11 cellular contexts compared by ENCODE assay signal in the genomic region with DNA sequence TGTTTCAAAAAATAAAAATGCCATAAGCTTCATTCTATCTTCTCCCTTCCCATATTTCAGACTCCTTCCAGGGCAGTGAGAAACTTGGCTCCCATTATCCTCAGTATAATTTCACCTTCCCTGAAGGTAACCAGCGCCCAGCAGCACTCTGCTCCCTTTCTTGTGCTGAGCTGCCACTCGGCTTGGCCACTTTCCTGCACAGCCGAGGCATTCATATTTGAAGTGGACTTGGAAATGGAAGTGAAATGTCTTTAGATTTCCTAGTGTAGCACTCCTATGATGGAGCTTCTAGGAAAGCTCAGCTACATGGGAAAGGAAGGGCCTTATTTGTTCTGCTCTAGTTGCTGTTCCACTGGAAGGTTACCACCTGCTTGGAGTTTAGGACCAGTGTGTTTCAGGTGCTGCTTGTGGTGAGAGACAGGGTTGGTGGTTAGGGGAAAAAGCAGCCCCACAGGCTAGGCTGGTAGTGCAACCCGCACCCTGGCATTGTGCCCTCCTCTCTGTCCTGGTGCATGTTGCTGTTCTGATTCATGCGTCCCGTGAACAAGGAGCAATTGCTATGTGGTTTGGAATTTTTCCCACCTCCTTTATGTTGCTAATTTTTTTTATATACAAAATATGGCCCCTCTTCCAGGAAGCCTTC. TPM values are rescaled to one million over a fixed set of nuclear protein-coding genes. Genes with fewer than 3 reads are reported as not detected.
A peak's percentile ranks its signal among the peaks of the same experiment; 100 is the strongest.
DNase-seq lines count a peak whose midpoint lies in the region; ATAC-seq and TF ChIP-seq lines count a peak whose summit lies in the region.
"Had no signal": no experiment of that assay in that cellular context is flagged by ENCODE, and none has a peak within 500 bp of the region (broad histone marks: within the 10 kb centered on the region; RNA-seq: fewer than 3 reads in every experiment).

No MANE protein-coding gene starts in this region.

- H3K27me3 ChIP-seq in H9 (ENCODE audit: insufficient read depth, low read length) (no peaks in the 10 kb centered on the region), esophagus muscularis mucosa (no peaks in the 10 kb centered on the region)
- H3K27me3 ChIP-seq: uterus had no signal

- H3K4me2 ChIP-seq in H9 (ENCODE audit: insufficient read depth, insufficient read length, low read length), result no peak overlapping the region

- H3K14ac ChIP-seq in H9 (ENCODE audit: insufficient read depth, low read length), result no peak overlapping the region

- peak overlapping the region; percentile 50 to 88 (median 85); a peak in 4 of 7 replicates for H3K27ac Mint-ChIP-seq in H9
- H3K27ac Mint-ChIP-seq in MCF 10A (ENCODE audit: low read depth, unreplicated experiment), result peak overlapping the region; percentile 14
- peak overlapping the region; percentile 48 for H3K27ac Mint-ChIP-seq in memory B cell

- no peak for ATAC-seq in memory B cell (ENCODE audit: low read depth)
- no peak for ATAC-seq in GM18505 (IDR thresholded peaks at IDR 0.05; ENCODE audit: unreplicated experiment)

- no peak overlapping the region for H4K5ac ChIP-seq in H9 (ENCODE audit: insufficient read length, low read depth, low read length)

- H4K8ac ChIP-seq in H9 (replicated peaks; ENCODE audit: insufficient read length, low read depth, low read length), result no peak overlapping the region

- H3T11ph ChIP-seq in H9 (ENCODE audit: low read length), result no peak overlapping the region

- H3K4me1 Mint-ChIP-seq in H9 (peaks cover 2 to 3% of the 10 kb centered on the region in 2 experiments; a peak in 2 of 4 replicates), MCF 10A (ENCODE audit: insufficient read depth, unreplicated experiment) (peaks cover 22% of the 10 kb centered on the region), memory B cell (peaks cover 10% of the 10 kb centered on the region)

- no peaks in the 10 kb centered on the region for H3K79me1 ChIP-seq in H9 (ENCODE audit: insufficient read depth, low read depth, low read length, poor library complexity, severe bottlenecking)

- TF ChIP-seq POLR2A in GM18505 (IDR thresholded peaks at IDR 0.05; ENCODE audit: borderline replicate concordance, extremely low read depth, insufficient read depth, insufficient read length) (no peak), esophagus muscularis mucosa (IDR thresholded peaks at IDR 0.05; ENCODE audit: low read depth) (no peak)

- no peak overlapping the region for H3K56ac ChIP-seq in H9 (ENCODE audit: insufficient read length, low read depth, low read length)

- no peak overlapping the region for H2BK20ac ChIP-seq in H9 (ENCODE audit: low read depth, low read length, poor library complexity, severe bottlenecking)

- TF ChIP-seq CTCF in H9 (conservative IDR thresholded peaks at IDR 0.05) (no peak), MCF 10A (IDR thresholded peaks at IDR 0.05; ENCODE audit: unreplicated experiment) (no peak), esophagus muscularis mucosa (IDR thresholded peaks at IDR 0.05) (no peak)

- H3K9me3 Mint-ChIP-seq in H9 (no peaks in the 10 kb centered on the region), MCF 10A (ENCODE audit: unreplicated experiment) (no peaks in the 10 kb centered on the region), memory B cell (no peaks in the 10 kb centered on the region)

- H2BK15ac ChIP-seq in H9 (ENCODE audit: low read depth, low read length), result no peak overlapping the region

- H3K4me1 ChIP-seq in H9 (ENCODE audit: insufficient read depth, low read length) (peaks cover 2% of the 10 kb centered on the region; the same call in 1 of the 2 replicates), esophagus muscularis mucosa (peaks cover 18 to 24% (median 19%) of the 10 kb centered on the region in 4 donors)

- no peaks in the 10 kb centered on the region for H3K9me3 ChIP-seq in H9 (ENCODE audit: control insufficient read depth, low read depth, low read length)
- H3K9me3 ChIP-seq in esophagus muscularis mucosa, result no peaks in the 10 kb centered on the region
- H3K9me3 ChIP-seq: uterus had no signal

- H4K20me1 ChIP-seq in H9 (ENCODE audit: control insufficient read depth, insufficient read depth, insufficient read length), result no peaks in the 10 kb centered on the region

- H3K4me3 Mint-ChIP-seq in H9 (no peak overlapping the region), MCF 10A (ENCODE audit: unreplicated experiment) (no peak overlapping the region), memory B cell (no peak overlapping the region)

- POLR2A ChIA-PET in MCF 10A (lab: Yijun Ruan, JAX), result interaction anchor here (0.7 kb wide), 2 partner anchors 10 to 50 kb away, joined by 3 to 5 read pairs; no protein-coding TSS in a partner anchor

- no peak overlapping the region for H2BK12ac ChIP-seq in H9 (ENCODE audit: insufficient read length, low read depth, low read length)

- no peak overlapping the region for H3K18ac ChIP-seq in H9 (ENCODE audit: insufficient read length, low read depth, low read length)

- H3K23ac ChIP-seq in H9 (ENCODE audit: insufficient read length, low read depth, low read length), result no peak overlapping the region

- no peaks in the 10 kb centered on the region for H3K23me2 ChIP-seq in H9 (ENCODE audit: insufficient read length, low read depth, low read length, poor library complexity, severe bottlenecking)

- H2AK5ac ChIP-seq in H9 (ENCODE audit: insufficient read length, low read length), result no peak overlapping the region

- H3K27ac ChIP-seq in H9 (ENCODE audit: insufficient read length, low read depth, low read length) (no peak overlapping the region), esophagus muscularis mucosa (replicated peaks in 1 of 4) (no peak overlapping the region)
- H3K27ac ChIP-seq: uterus had no signal

- H3K4me3 ChIP-seq in esophagus muscularis mucosa, result no peak overlapping the region
- H3K4me3 ChIP-seq: uterus had no signal

- intact Hi-C loops in MCF 10A (cut with micrococcal nuclease), result loop anchor here (5.0 kb wide), 1 partner anchor 55 kb away; a partner anchor contains a TSS
- intact Hi-C loops in esophagus muscularis mucosa (cut with DNase I), result loop anchor here (5.0 kb wide), 2 partner anchors 35 to 50 kb away; no protein-coding TSS in a partner anchor

- no peaks in the 10 kb centered on the region for H3K79me2 ChIP-seq in H9 (ENCODE audit: insufficient read depth, low read length)

- TF ChIP-seq EP300 in esophagus muscularis mucosa (IDR thresholded peaks at IDR 0.05), result no peak

- peaks cover 12 to 45% (median 33%) of the 10 kb centered on the region in 4 donors for H3K36me3 ChIP-seq in esophagus muscularis mucosa
- H3K36me3 ChIP-seq: uterus had no signal

- H2BK5ac ChIP-seq in H9 (ENCODE audit: insufficient read length, low read length), result no peak overlapping the region

- CTCF ChIA-PET in MCF 10A (lab: Yijun Ruan, JAX), result interaction anchor here (0.7 to 1.7 kb wide), 5 partner anchors 33 to 103 kb away, joined by 3 to 4 read pairs (median 3); no protein-coding TSS in a partner anchor

- no peak overlapping the region for H3K9ac ChIP-seq in H9 (ENCODE audit: extremely low read depth, insufficient read length, low read length)

- no peak overlapping the region for H3K4ac ChIP-seq in H9 (ENCODE audit: low read depth, low read length)

- peaks cover 12 to 49% (median 30%) of the 10 kb centered on the region in 3 experiments; a peak in 6 of 7 replicates for H3K36me3 Mint-ChIP-seq in H9 (ENCODE audit: insufficient read depth in 1 of 3, low read depth in 3 of 3)
- H3K36me3 Mint-ChIP-seq in MCF 10A (ENCODE audit: insufficient read depth, unreplicated experiment), result peaks cover 92% of the 10 kb centered on the region
- peaks cover 14% of the 10 kb centered on the region for H3K36me3 Mint-ChIP-seq in memory B cell

- no peaks in the 10 kb centered on the region for H3K27me3 Mint-ChIP-seq in H9 (ENCODE audit: low read depth)
- H3K27me3 Mint-ChIP-seq in MCF 10A (ENCODE audit: insufficient read depth, unreplicated experiment), result no peaks in the 10 kb centered on the region
- no peaks in the 10 kb centered on the region for H3K27me3 Mint-ChIP-seq in memory B cell

- H2AFZ ChIP-seq in H9 (ENCODE audit: low read length), result no peak overlapping the region

- no peak overlapping the region for H2BK120ac ChIP-seq in H9 (ENCODE audit: low read depth, low read length, poor library complexity, severe bottlenecking)

- no CpG with 5 or more reads among the region's 6 CpGs for WGBS in H9 (ENCODE audit: extremely low coverage, insufficient read length, low lambda C conversion rate)
- WGBS in esophagus muscularis mucosa, result 83% methylated on average over 6 of the region's 6 CpGs

- no TSS peak for BruUV-seq in MCF 10A (replicated peaks; lab: Mats Ljungman, UMichigan)

- no peak overlapping the region for H4K91ac ChIP-seq in H9 (ENCODE audit: insufficient read length, low read depth, low read length)

- DNase-seq in AG08396 (ENCODE audit: low spot score), result peak; percentile 55
- no peak for DNase-seq in H9
- DNase-seq in MCF 10A (ENCODE audit: unreplicated experiment), result peak; percentile 65
- DNase-seq in memory B cell (ENCODE audit: low spot score in 2 of 2), result no peak
- DNase-seq in NCI-H510A (lab: John Stamatoyannopoulos, UW), result no peak
- DNase-seq in NCI-H2227 treated with DMSO at 0.1 percent for 48 hours (lab: John Stamatoyannopoulos, UW), result no peak
- DNase-seq in esophagus muscularis mucosa (ENCODE audit: extremely low spot score), result no peak
- DNase-seq: NCI-H1930; stimulated activated CD4-positive, alpha-beta T cell treated with anti-CD3 and anti-CD28 coated beads, Interleukin-1b, Interleukin-23, amount 100 ng/mL, for 48 hours; uterus had no signal

RNA-seq across cellular contexts. Expression of a gene that starts 53.8 kb away (rescaled TPM):
- total RNA-seq in H9 (2021) (154 and 165 TPM in 2 replicates), MCF 10A (2022) (173 and 222 TPM in 2 replicates), esophagus muscularis mucosa (100 to 1,000 TPM in 2 of 4 donors, 10 to 100 TPM in 2; 64.4 to 110 (median 88.1) TPM)

Comparison
In these comparisons a context has a peak if more than half of its experiments do, and no peak if none do; other contexts are left out.
1. DNase-seq: peak in AG08396 (single experiment) and MCF 10A (single experiment); none in H9 (single experiment), memory B cell (0 of 2), NCI-H510A (single experiment), NCI-H2227 treated with DMSO at 0.1 percent for 48 hours (single experiment) and esophagus muscularis mucosa (single experiment).
2. H3K27ac Mint-ChIP-seq: peak in every context shown above with its lines; median percentile 85 in H9; 48 in memory B cell; 14 in MCF 10A.